ENCODE assay signal across 8 cellular contexts in genomic region chr16:85675528-85675927, GRCh38. TPM values are rescaled to one million over a fixed set of nuclear protein-coding genes. Genes with fewer than 3 reads are reported as not detected.
DNase-seq lines count a peak whose midpoint lies in the region; ATAC-seq and TF ChIP-seq lines count a peak whose summit lies in the region.

No MANE protein-coding gene starts in this region.

- TF ChIP-seq CTCF in AG09319 (IDR thresholded peaks at IDR 0.05; ENCODE audit: low read depth, low read length) (peak; percentile 56), GM13976 (IDR thresholded peaks at IDR 0.05; ENCODE audit: borderline replicate concordance, control extremely low read depth, extremely low read depth, insufficient read depth, missing control alignments) (peak; percentile 15), foreskin keratinocyte (conservative IDR thresholded peaks at IDR 0.05) (peak; percentile 60)

- ATAC-seq in foreskin keratinocyte (no peak), HG03342 (IDR thresholded peaks at IDR 0.05; ENCODE audit: unreplicated experiment) (no peak), GM21360 (IDR thresholded peaks at IDR 0.05; ENCODE audit: unreplicated experiment) (no peak)

- peaks cover 37% of the 10 kb centered on the region for H3K36me3 ChIP-seq in SJCRH30

- in situ Hi-C loops in GM13976 (cut with MboI; ENCODE audit: low sequenced_read_pairs, unreplicated experiment) (no loop called here), SK-MEL-5 (cut with HindIII; ENCODE audit: low pct_unique_long_range_greater_than_20kb, low sequenced_read_pairs) (no loop called here)

- DNase-seq in AG09319 (ENCODE audit: extremely low read depth, low read depth) (no peak), GM13976 (ENCODE audit: low spot score) (no peak), SK-MEL-5 (ENCODE audit: low read depth, low spot score) (peak; percentile 54), foreskin keratinocyte (no peak), epidermal melanocyte (ENCODE audit: insufficient read length, low spot score) (no peak), SJCRH30 (no peak)

- H3K27me3 ChIP-seq in foreskin keratinocyte (no peaks in the 10 kb centered on the region), SJCRH30 (no peaks in the 10 kb centered on the region)

- H3K4me1 ChIP-seq in foreskin keratinocyte (no peaks in the 10 kb centered on the region), SJCRH30 (no peaks in the 10 kb centered on the region)

- H3K27ac ChIP-seq in foreskin keratinocyte (no peak overlapping the region), SJCRH30 (no peak overlapping the region)

- no peak overlapping the region for H3K4me3 ChIP-seq in SJCRH30

- H3K9me3 ChIP-seq in SJCRH30 (replicated peaks), result no peaks in the 10 kb centered on the region

RNA-seq across cellular contexts. Expression of gene GINS2, which starts 13.2 kb away (rescaled TPM):
- total RNA-seq in SK-MEL-5 (2014; rRNA removed; shearing (Covaris generic)), result 9.8 and 10.9 TPM in 2 replicates
- 13.8 and 13.9 TPM in 2 replicates for polyA plus RNA-seq in SK-MEL-5 (2015; cell fraction: cytosol; rRNA removed)
- polyA plus RNA-seq in SK-MEL-5 (2015; cell fraction: nucleus; rRNA removed), result 2.8 and 3.5 TPM in 2 replicates
- total RNA-seq in foreskin keratinocyte, result 27.1 and 28.4 TPM in 2 replicates
- 37.7 and 37.8 TPM in 2 replicates for polyA plus RNA-seq in foreskin keratinocyte
- total RNA-seq in SJCRH30 (2014; rRNA removed; shearing (Covaris generic)), result 50.9 and 51.2 TPM in 2 replicates
